ENCODE assay signal across 8 cellular contexts in genomic region chr3:43998374-43998840, GRCh38.
DNase-seq lines count a peak whose midpoint lies in the region; ATAC-seq and TF ChIP-seq lines count a peak whose summit lies in the region.

No MANE protein-coding gene starts in this region.

- H2AFZ ChIP-seq in trophoblast cell (ENCODE audit: insufficient read depth, low read length, poor library complexity), result peak overlapping the region; percentile 76

- H3K27ac Mint-ChIP-seq in endothelial cell (ENCODE audit: unreplicated experiment), result no peak overlapping the region

- no peaks in the 10 kb centered on the region for H3K79me2 ChIP-seq in trophoblast cell (ENCODE audit: control insufficient read depth, insufficient read depth, low read length, poor library complexity)

- no peak overlapping the region for H3K14ac ChIP-seq in trophoblast cell (ENCODE audit: low read length)

- H3K9me3 Mint-ChIP-seq in endothelial cell (ENCODE audit: unreplicated experiment), result peaks cover under 1% of the 10 kb centered on the region

- H3K9me3 ChIP-seq in ES-I3 (ENCODE audit: control insufficient read depth, insufficient read depth, low read length), result no peaks in the 10 kb centered on the region; the same call in none of the 2 replicates
- peaks cover 3% of the 10 kb centered on the region for H3K9me3 ChIP-seq in trophoblast cell (ENCODE audit: insufficient read depth, low read depth, low read length)

- H3K36me3 ChIP-seq in ES-I3 (ENCODE audit: insufficient read depth, low read length), result no peaks in the 10 kb centered on the region
- no peaks in the 10 kb centered on the region for H3K36me3 ChIP-seq in trophoblast cell (ENCODE audit: control insufficient read depth in 1 of 2, insufficient read depth in 2 of 2, low read length in 2 of 2)

- H3K79me1 ChIP-seq in trophoblast cell (ENCODE audit: low read length), result peaks cover 4% of the 10 kb centered on the region

- peaks cover 7% of the 10 kb centered on the region; the same call in 1 of the 2 replicates for H3K4me1 ChIP-seq in ES-I3 (ENCODE audit: insufficient read depth, low read length)
- peaks cover 20 to 29% of the 10 kb centered on the region in 2 experiments for H3K4me1 ChIP-seq in trophoblast cell (ENCODE audit: control insufficient read depth in 1 of 2, insufficient read depth in 2 of 2, low read length in 2 of 2)

- H3K4me2 ChIP-seq in trophoblast cell (ENCODE audit: low read length), result peak overlapping the region; percentile 76

- ATAC-seq in GM21825 (IDR thresholded peaks at IDR 0.05; ENCODE audit: unreplicated experiment), result no peak
- ATAC-seq in HG03045 (IDR thresholded peaks at IDR 0.05; ENCODE audit: unreplicated experiment), result no peak

- H3K27me3 Mint-ChIP-seq in endothelial cell (ENCODE audit: unreplicated experiment), result peaks cover 40% of the 10 kb centered on the region

- no peak overlapping the region for H2AK5ac ChIP-seq in trophoblast cell (ENCODE audit: low read length)

- TF ChIP-seq CTCF in endothelial cell (IDR thresholded peaks at IDR 0.05; ENCODE audit: unreplicated experiment), result no peak

- H3K18ac ChIP-seq in trophoblast cell (ENCODE audit: low read length), result no peak overlapping the region

- DNase-seq in M059J (ENCODE audit: low read depth), result peak; percentile 39
- peak; percentile 31 for DNase-seq in endothelial cell (ENCODE audit: low spot score)
- no peak for DNase-seq in trophoblast cell
- no peak for DNase-seq in globus pallidus (ENCODE audit: low spot score)
- no peak for DNase-seq in activated gamma-delta T cell treated with Interleukin-2 at 50 U/mL for 16 hours

- no peak overlapping the region for H3K23ac ChIP-seq in trophoblast cell (ENCODE audit: low read length)

- peak overlapping the region; percentile 79 for H3K4me3 ChIP-seq in trophoblast cell (ENCODE audit: low read depth, low read length)

- peak overlapping the region; percentile 82 for H3K4me3 Mint-ChIP-seq in endothelial cell (ENCODE audit: unreplicated experiment)

- no peak overlapping the region for H4K12ac ChIP-seq in trophoblast cell (ENCODE audit: low read depth, low read length)

- H2BK5ac ChIP-seq in trophoblast cell (ENCODE audit: low read depth, low read length, poor library complexity), result no peak overlapping the region

- H2BK120ac ChIP-seq in trophoblast cell (ENCODE audit: insufficient read depth, low read length, poor library complexity), result no peak overlapping the region

- no peak overlapping the region for H2BK12ac ChIP-seq in trophoblast cell (ENCODE audit: low read length)

- peaks cover 32% of the 10 kb centered on the region for H3K4me1 Mint-ChIP-seq in endothelial cell (ENCODE audit: unreplicated experiment)

- no peak overlapping the region for H4K91ac ChIP-seq in trophoblast cell (ENCODE audit: low read depth, low read length)

- H3K27ac ChIP-seq in trophoblast cell (ENCODE audit: low read depth, low read length), result no peak overlapping the region

- peaks cover 57% of the 10 kb centered on the region for H3K27me3 ChIP-seq in trophoblast cell (ENCODE audit: insufficient read depth, low read length)

- peaks cover 4% of the 10 kb centered on the region for H3K36me3 Mint-ChIP-seq in endothelial cell (ENCODE audit: low read depth, unreplicated experiment)

- no peak overlapping the region for H4K8ac ChIP-seq in trophoblast cell (ENCODE audit: low read depth, low read length)

- H3K9ac ChIP-seq in ES-I3 (ENCODE audit: low read depth, low read length) (peak overlapping the region; percentile 79), trophoblast cell (ENCODE audit: low read length) (no peak overlapping the region)

- no peak overlapping the region for H3K4ac ChIP-seq in trophoblast cell (ENCODE audit: low read depth, low read length)

- WGBS in trophoblast cell (ENCODE audit: extremely low coverage, insufficient coverage, insufficient read length), result no CpG with 5 or more reads among the region's 25 CpGs

Comparison
In these comparisons a context has a peak if more than half of its experiments do, and no peak if none do; other contexts are left out.
1. DNase-seq: peak in M059J (single experiment) and endothelial cell (single experiment); none in trophoblast cell (0 of 2), globus pallidus (single experiment) and activated gamma-delta T cell treated with Interleukin-2 at 50 U/mL for 16 hours (single experiment).